In the genomic region with DNA sequence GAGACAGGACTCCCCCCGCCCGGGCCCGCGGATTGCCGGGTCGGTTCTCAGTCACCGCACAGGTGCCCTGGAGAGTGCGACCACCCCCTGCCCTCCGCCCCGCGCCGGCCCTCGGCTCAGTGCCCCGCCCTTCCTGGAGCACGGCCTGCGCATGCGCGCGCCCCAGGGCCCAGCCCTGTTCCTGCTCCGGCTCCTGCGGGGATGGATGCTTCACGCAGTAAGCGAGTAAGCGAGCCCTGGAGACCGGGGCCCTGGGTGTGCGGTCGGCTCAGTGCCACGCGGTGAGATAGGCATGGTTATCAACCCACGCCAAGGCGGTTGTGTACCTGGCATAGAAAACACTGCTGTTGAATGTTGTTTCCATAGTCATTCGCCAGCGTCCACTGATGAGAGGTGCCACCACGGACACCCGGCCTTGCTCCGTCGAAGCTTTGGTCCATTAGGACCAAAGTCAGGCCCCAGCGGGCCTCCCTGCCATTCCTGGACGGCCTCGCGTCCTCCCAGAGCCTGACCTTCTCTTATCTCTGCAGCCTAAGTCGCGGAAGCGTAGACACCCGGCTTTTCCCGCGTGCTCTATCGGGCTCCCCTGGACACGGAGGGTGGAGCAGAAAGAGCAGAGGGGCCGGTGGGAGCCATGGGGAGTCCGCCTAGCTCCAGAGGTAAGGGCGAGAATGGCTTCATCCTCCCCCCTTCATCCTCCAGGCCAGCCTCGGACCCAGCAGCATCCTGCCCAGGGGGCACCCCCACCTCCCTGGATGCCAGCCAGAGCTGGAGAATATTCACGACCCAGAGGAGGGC, we compare ENCODE assay signal across 8 cellular contexts.
A peak's percentile ranks its signal among the peaks of the same experiment; 100 is the strongest.
DNase-seq lines count a peak whose midpoint lies in the region; ATAC-seq, FAIRE-seq and TF ChIP-seq lines count a peak whose summit lies in the region.

No MANE protein-coding gene starts in this region.

- 4 to 5% methylated on average over 54 of the region's 54 CpGs for WGBS in pancreas, 2 donors

- H3K4me2 ChIP-seq in Karpas-422 (ENCODE audit: low read depth, low read length, poor library complexity, severe bottlenecking), result peak overlapping the region; percentile 72

- H4K20me1 ChIP-seq in Karpas-422 (ENCODE audit: insufficient read depth, low read depth, low read length), result no peaks in the 10 kb centered on the region

- H3K9me2 ChIP-seq in Karpas-422 (replicated peaks; ENCODE audit: insufficient read depth, low read length), result no peaks in the 10 kb centered on the region

- DNase-seq in AG04450 (ENCODE audit: low read depth, low spot score) (no peak), Karpas-422 (peak; percentile 77), fibroblast of villous mesenchyme (ENCODE audit: low read depth) (peak; percentile 27), pancreas (peak; percentile 20 to 80 (median 52)), upper lobe of right lung (peak; percentile 72), NCI-H1417 (lab: John Stamatoyannopoulos, UW) (no peak)
- DNase-seq in activated T-helper 1 cell treated with anti-CD3 and anti-CD28 coated beads, Interleukin-2, amount 50 U/mL, for 16 hours (ENCODE audit: low read depth in 1 of 2, low spot score in 1 of 2), result peak; percentile 40 to 51

- H3K4me3 ChIP-seq in AG04450 (ENCODE audit: low read depth, low read length), result peak overlapping the region; percentile 56
- H3K4me3 ChIP-seq in Karpas-422 (ENCODE audit: low read length), result peak overlapping the region; percentile 66
- H3K4me3 ChIP-seq in fibroblast of villous mesenchyme (ENCODE audit: low read depth, low read length), result peak overlapping the region; percentile 54
- H3K4me3 ChIP-seq in pancreas, result peak overlapping the region in 3 of 4 donors; percentile 18 to 41 (median 38)
- peak overlapping the region; percentile 50 for H3K4me3 ChIP-seq in upper lobe of right lung

- CTCF ChIA-PET in AG04450 (lab: Charles Lee), result interaction anchor here (1.2 kb wide), 1 partner anchor 148 kb away, joined by 5 read pairs; no protein-coding TSS in a partner anchor

- POLR2A ChIA-PET in AG04450 (lab: Yijun Ruan, JAX), result no interaction called here

- H3K9ac ChIP-seq in Karpas-422 (ENCODE audit: low read length), result peak overlapping the region; percentile 60

- intact Hi-C loops in pancreas (cut with DNase I), result no loop called here
- intact Hi-C loops in upper lobe of right lung (cut with DNase I), result no loop called here

- H3K36me3 ChIP-seq in Karpas-422 (ENCODE audit: insufficient read depth, low read length) (no peaks in the 10 kb centered on the region), pancreas (no peaks in the 10 kb centered on the region), upper lobe of right lung (no peaks in the 10 kb centered on the region)

- H3K79me2 ChIP-seq in Karpas-422 (ENCODE audit: low read length), result no peaks in the 10 kb centered on the region

- peaks cover 34% of the 10 kb centered on the region for H3K27me3 ChIP-seq in AG04450 (ENCODE audit: control insufficient read depth, insufficient read depth, low read length)
- no peaks in the 10 kb centered on the region for H3K27me3 ChIP-seq in Karpas-422 (ENCODE audit: low read length)
- H3K27me3 ChIP-seq in pancreas, result peaks cover 0 to 6% (median 0%) of the 10 kb centered on the region in 4 donors
- peaks cover 15% of the 10 kb centered on the region for H3K27me3 ChIP-seq in upper lobe of right lung

- peak overlapping the region; percentile 23; the same call in 1 of the 2 replicates for H2AFZ ChIP-seq in Karpas-422 (ENCODE audit: low read length)

- no peak for FAIRE-seq in pancreas (lab: Jason Lieb, UNC)

- ATAC-seq in GM21381 (IDR thresholded peaks at IDR 0.05; ENCODE audit: unreplicated experiment) (peak; percentile 93), pancreas (peak; percentile 72 to 94 (median 90)), upper lobe of right lung (peak; percentile 78)

- peaks cover 20% of the 10 kb centered on the region for H3K4me1 ChIP-seq in Karpas-422 (ENCODE audit: low read length)
- H3K4me1 ChIP-seq in pancreas, result peaks cover 0 to 3% (median 0%) of the 10 kb centered on the region in 3 donors
- peaks cover 5% of the 10 kb centered on the region for H3K4me1 ChIP-seq in upper lobe of right lung

- H3K9me3 ChIP-seq in AG04450 (ENCODE audit: control insufficient read depth, insufficient read depth, low read length), result no peaks in the 10 kb centered on the region
- no peaks in the 10 kb centered on the region for H3K9me3 ChIP-seq in Karpas-422 (ENCODE audit: low read length)
- H3K9me3 ChIP-seq in pancreas, result no peaks in the 10 kb centered on the region
- no peaks in the 10 kb centered on the region for H3K9me3 ChIP-seq in upper lobe of right lung

- no peak overlapping the region for H3K27ac ChIP-seq in AG04450 (ENCODE audit: low read depth, low read length)
- no peak overlapping the region for H3K27ac ChIP-seq in Karpas-422 (ENCODE audit: low read length)
- no peak overlapping the region for H3K27ac ChIP-seq in pancreas
- H3K27ac ChIP-seq in upper lobe of right lung, result no peak overlapping the region

- TF ChIP-seq CTCF in AG04450 (IDR thresholded peaks at IDR 0.05; ENCODE audit: low read depth, low read length) (no peak), fibroblast of villous mesenchyme (IDR thresholded peaks at IDR 0.05; ENCODE audit: insufficient read depth, low read depth, low read length) (no peak), pancreas (IDR thresholded peaks at IDR 0.05) (no peak), upper lobe of right lung (IDR thresholded peaks at IDR 0.05) (no peak)

Comparison
In these comparisons a context has a peak if more than half of its experiments do, and no peak if none do; other contexts are left out.
1. DNase-seq: peak in Karpas-422 (single experiment), activated T-helper 1 cell treated with anti-CD3 and anti-CD28 coated beads, Interleukin-2, amount 50 U/mL, for 16 hours (2 of 2), fibroblast of villous mesenchyme (single experiment), pancreas (6 of 6) and upper lobe of right lung (single experiment); none in AG04450 (single experiment) and NCI-H1417 (0 of 3).
2. Peak in every context shown above with its lines, with median percentiles within 50 percentile points of each other: H3K4me3 ChIP-seq and ATAC-seq.